ENCODE assay signal across 1 cellular context in the genomic region with DNA sequence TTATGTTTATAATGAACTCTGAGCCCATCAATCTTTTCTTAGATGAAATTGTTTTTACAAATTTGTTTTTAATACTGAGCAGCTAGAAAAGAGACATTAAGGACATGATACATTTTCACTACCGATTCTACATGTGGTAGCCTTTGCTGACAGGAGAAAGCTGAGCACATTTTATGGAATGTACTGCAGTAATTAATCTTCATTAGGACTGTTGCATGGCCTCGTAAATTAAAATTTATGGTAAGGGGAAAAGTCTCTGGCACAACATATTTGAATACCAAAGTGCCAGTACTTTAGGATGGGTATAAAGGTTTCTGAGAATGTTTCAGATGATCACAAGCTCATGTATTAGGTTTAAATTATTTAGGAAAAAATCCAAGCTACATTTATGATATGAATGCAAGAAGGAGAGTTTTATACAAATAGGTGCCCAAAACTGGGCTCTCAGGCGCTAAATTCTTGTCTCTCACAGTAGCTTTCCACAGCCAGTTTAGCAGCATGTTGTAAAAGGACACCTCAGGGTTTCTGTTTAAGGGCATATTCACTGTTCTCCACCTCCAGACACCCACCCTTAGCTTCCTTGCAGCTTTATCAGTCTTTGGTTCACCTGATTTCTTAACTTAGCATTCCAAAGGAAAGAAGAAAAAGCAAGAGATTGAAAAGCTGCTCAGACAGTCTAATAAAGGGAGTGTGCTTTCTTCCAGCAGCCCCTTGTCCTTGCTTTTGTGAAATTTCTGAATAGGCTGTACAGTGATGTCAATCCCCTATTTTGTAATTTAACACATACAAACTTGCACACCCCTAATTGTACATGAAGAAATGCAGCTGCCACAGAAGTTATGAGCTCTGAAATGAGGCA.
TF ChIP-seq lines count a peak whose summit lies in the region.

No MANE protein-coding gene starts in this region.

TF ChIP-seq in HEK293, 187 proteins besides CTCF, POLR2A, EP300 and RAD21 (continued from another document):
- TF ChIP-seq, protein P1, sequence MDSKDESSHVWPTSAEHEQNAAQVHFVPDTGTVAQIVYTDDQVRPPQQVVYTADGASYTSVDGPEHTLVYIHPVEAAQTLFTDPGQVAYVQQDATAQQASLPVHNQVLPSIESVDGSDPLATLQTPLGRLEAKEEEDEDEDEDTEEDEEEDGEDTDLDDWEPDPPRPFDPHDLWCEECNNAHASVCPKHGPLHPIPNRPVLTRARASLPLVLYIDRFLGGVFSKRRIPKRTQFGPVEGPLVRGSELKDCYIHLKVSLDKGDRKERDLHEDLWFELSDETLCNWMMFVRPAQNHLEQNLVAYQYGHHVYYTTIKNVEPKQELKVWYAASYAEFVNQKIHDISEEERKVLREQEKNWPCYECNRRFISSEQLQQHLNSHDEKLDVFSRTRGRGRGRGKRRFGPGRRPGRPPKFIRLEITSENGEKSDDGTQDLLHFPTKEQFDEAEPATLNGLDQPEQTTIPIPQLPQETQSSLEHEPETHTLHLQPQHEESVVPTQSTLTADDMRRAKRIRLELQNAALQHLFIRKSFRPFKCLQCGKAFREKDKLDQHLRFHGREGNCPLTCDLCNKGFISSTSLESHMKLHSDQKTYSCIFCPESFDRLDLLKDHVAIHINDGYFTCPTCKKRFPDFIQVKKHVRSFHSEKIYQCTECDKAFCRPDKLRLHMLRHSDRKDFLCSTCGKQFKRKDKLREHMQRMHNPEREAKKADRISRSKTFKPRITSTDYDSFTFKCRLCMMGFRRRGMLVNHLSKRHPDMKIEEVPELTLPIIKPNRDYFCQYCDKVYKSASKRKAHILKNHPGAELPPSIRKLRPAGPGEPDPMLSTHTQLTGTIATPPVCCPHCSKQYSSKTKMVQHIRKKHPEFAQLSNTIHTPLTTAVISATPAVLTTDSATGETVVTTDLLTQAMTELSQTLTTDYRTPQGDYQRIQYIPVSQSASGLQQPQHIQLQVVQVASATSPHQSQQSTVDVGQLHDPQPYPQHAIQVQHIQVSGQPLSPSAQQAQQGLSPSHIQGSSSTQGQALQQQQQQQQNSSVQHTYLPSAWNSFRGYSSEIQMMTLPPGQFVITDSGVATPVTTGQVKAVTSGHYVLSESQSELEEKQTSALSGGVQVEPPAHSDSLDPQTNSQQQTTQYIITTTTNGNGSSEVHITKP (tag by site-specific recombination; IDR thresholded peaks at IDR 0.05), result no peak
- TF ChIP-seq, protein P2, sequence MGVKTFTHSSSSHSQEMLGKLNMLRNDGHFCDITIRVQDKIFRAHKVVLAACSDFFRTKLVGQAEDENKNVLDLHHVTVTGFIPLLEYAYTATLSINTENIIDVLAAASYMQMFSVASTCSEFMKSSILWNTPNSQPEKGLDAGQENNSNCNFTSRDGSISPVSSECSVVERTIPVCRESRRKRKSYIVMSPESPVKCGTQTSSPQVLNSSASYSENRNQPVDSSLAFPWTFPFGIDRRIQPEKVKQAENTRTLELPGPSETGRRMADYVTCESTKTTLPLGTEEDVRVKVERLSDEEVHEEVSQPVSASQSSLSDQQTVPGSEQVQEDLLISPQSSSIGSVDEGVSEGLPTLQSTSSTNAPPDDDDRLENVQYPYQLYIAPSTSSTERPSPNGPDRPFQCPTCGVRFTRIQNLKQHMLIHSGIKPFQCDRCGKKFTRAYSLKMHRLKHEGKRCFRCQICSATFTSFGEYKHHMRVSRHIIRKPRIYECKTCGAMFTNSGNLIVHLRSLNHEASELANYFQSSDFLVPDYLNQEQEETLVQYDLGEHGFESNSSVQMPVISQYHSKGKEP (tag by site-specific recombination; IDR thresholded peaks at IDR 0.05), result 0 out of 2 replicates have a peak, but pooled peaks have one; percentile 40
- no peak for TF ChIP-seq ZNF664 (tag by site-specific recombination; IDR thresholded peaks at IDR 0.05)
- TF ChIP-seq ZNF670 (tag by site-specific recombination; IDR thresholded peaks at IDR 0.05; ENCODE audit: low read depth), result no peak
- TF ChIP-seq ZNF626 (tag by site-specific recombination; IDR thresholded peaks at IDR 0.05), result no peak
- TF ChIP-seq SCRT2 (tag by site-specific recombination; IDR thresholded peaks at IDR 0.05), result peak; percentile 34; the same call in 1 of the 2 replicates
- no peak for TF ChIP-seq ZNF785 (tag by site-specific recombination; IDR thresholded peaks at IDR 0.05)
- TF ChIP-seq OSR2 (tag by site-specific recombination; IDR thresholded peaks at IDR 0.05), result peak; percentile 20; the same call in 1 of the 2 replicates
